In the genomic region with DNA sequence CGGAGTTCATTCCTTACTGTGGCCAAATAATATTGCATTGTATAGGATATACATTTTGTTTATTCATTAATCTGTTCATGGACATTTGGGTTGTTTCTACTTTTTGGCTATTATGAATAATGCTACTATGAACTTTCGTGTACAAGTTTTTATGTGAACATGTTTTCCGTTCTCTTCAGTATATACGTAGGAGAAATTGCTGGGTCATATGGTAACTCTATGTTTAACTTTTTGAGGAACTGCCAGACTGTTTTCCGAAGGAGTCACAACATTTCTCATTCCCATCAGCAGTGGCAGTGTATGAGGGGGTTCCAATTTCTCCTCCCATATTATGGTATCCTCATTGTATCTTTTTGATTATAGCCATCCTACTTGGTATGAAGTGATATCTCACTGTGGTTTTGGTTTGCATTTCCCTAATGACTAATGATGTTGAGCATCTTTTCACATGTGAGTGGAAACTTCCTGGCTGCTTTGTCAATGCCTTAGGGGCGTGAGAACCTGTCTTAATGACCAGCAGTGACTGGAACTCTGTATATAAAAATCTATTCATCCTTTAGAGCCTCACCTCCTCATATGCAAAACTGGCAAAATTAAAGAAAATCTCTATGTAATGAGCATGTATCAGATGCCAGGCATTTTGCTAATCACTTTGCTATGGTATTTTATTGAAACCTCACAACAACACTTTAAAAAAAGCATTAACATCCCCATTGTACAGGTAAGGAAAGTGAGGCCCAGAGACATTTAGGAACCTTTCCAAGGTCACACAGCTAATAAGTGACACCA, we compare ENCODE assay signal across 8 cellular contexts. TPM values are rescaled to one million over a fixed set of nuclear protein-coding genes. Genes with fewer than 3 reads are reported as not detected.
A peak's percentile ranks its signal among the peaks of the same experiment; 100 is the strongest.
DNase-seq lines count a peak whose midpoint lies in the region; ATAC-seq, FAIRE-seq and TF ChIP-seq lines count a peak whose summit lies in the region.

No MANE protein-coding gene starts in this region.

- TF ChIP-seq CTCF in PC-3 (conservative IDR thresholded peaks at IDR 0.05; ENCODE audit: low read depth, low read length), result no peak
- no peak for TF ChIP-seq CTCF in A673 (conservative IDR thresholded peaks at IDR 0.05; ENCODE audit: low read depth, low read length)

- intact Hi-C loops in PC-3 (cut with micrococcal nuclease) (no loop called here), A673 (cut with micrococcal nuclease; ENCODE audit: unreplicated experiment) (no loop called here)

- no TSS peak for BruUV-seq in PC-3 (replicated peaks; lab: Mats Ljungman, UMichigan)
- BruUV-seq in A673 (replicated peaks; lab: Mats Ljungman, UMichigan), result no TSS peak

- H3K9me3 ChIP-seq in PC-3 (ENCODE audit: low read length) (no peaks in the 10 kb centered on the region), small intestine (ENCODE audit: control insufficient read depth, low read depth) (no peaks in the 10 kb centered on the region), A673 (ENCODE audit: low read depth, low read length, poor library complexity, severe bottlenecking) (no peaks in the 10 kb centered on the region)

- H3K27ac ChIP-seq in PC-3 (ENCODE audit: low read length) (peak overlapping the region; percentile 96), small intestine (ENCODE audit: low read depth in 1 of 2, low read length in 1 of 2) (peak overlapping the region in 1 of 2 donors; percentile 14), A673 (ENCODE audit: low read depth, low read length, poor library complexity, severe bottlenecking) (no peak overlapping the region)

- H3K9me2 ChIP-seq in PC-3 (replicated peaks; ENCODE audit: low read length), result no peaks in the 10 kb centered on the region

- CTCF ChIA-PET in PC-3 (lab: Charles Lee) (no interaction called here), A673 (lab: Charles Lee) (no interaction called here)

- no peaks in the 10 kb centered on the region for H3F3A ChIP-seq in PC-3 (ENCODE audit: low read length, unreplicated experiment)

- no peaks in the 10 kb centered on the region for H3K79me2 ChIP-seq in PC-3 (ENCODE audit: low read length)

- no peaks in the 10 kb centered on the region for H3K27me3 ChIP-seq in PC-3 (ENCODE audit: low read length)
- H3K27me3 ChIP-seq in small intestine (ENCODE audit: control insufficient read depth in 2 of 2, insufficient read depth in 2 of 2, low read length in 2 of 2), result no peaks in the 10 kb centered on the region
- H3K27me3 ChIP-seq in A673 (replicated peaks; ENCODE audit: insufficient read depth, low read depth, low read length, poor library complexity), result peaks cover 6% of the 10 kb centered on the region

- H3K4me3 ChIP-seq in PC-3 (ENCODE audit: low read length) (no peak overlapping the region), small intestine (ENCODE audit: low read depth in 1 of 2, low read length in 2 of 2) (no peak overlapping the region), A673 (ENCODE audit: low read depth, low read length, poor library complexity, severe bottlenecking) (no peak overlapping the region)

- no peak for FAIRE-seq in small intestine (lab: Jason Lieb, UNC)

- peak overlapping the region; percentile 60 for H3K4me2 ChIP-seq in PC-3 (ENCODE audit: low read length)

- POLR2A ChIA-PET in PC-3 (lab: Charles Lee; ENCODE audit: unreplicated experiment) (no interaction called here), A673 (lab: Charles Lee; ENCODE audit: low non-redundant PET) (no interaction called here)

- ATAC-seq in activated CD4-positive, CD25-positive, alpha-beta regulatory T cell treated with anti-CD3 and anti-CD28 coated beads, Interleukin-2, amount 50 U/mL, for 24 hours, result peak; percentile 63
- ATAC-seq in PC-3, result peak; percentile 29; the same call in 1 of the 2 replicates

- 0 out of 2 replicates have a peak overlapping the region, but pooled peaks have one; percentile 22 for H2AFZ ChIP-seq in PC-3 (ENCODE audit: low read length)

- 73 to 79% (median 74%) methylated on average over 6 of the region's 6 CpGs for WGBS in small intestine, 3 donors

- peak overlapping the region; percentile 77 for H3K9ac ChIP-seq in PC-3 (ENCODE audit: low read length)

- H3K4me1 ChIP-seq in PC-3 (ENCODE audit: insufficient read depth, low read length) (peaks cover 71% of the 10 kb centered on the region), small intestine (ENCODE audit: control insufficient read depth in 2 of 2, insufficient read depth in 1 of 2, low read depth in 1 of 2, low read length in 1 of 2) (no peaks in the 10 kb centered on the region), A673 (ENCODE audit: insufficient read depth, low read length, poor library complexity, severe bottlenecking) (no peaks in the 10 kb centered on the region)

- no peaks in the 10 kb centered on the region for H3K36me3 ChIP-seq in PC-3 (ENCODE audit: low read depth, low read length)
- no peaks in the 10 kb centered on the region for H3K36me3 ChIP-seq in small intestine (ENCODE audit: control insufficient read depth in 2 of 2, insufficient read depth in 2 of 2, low read length in 2 of 2)
- H3K36me3 ChIP-seq in A673 (ENCODE audit: insufficient read depth, low read length, poor library complexity, severe bottlenecking), result no peaks in the 10 kb centered on the region

- H4K20me1 ChIP-seq in PC-3 (ENCODE audit: low read length), result no peaks in the 10 kb centered on the region

- DNase-seq in activated CD4-positive, CD25-positive, alpha-beta regulatory T cell treated with anti-CD3 and anti-CD28 coated beads, Interleukin-2, amount 50 U/mL, for 72 hours, result no peak
- peak; percentile 64 for DNase-seq in PC-3
- peak; percentile 34 for DNase-seq in dedifferentiated amniotic fluid mesenchymal stem cell (ENCODE audit: extremely low spot score)
- DNase-seq in small intestine, result peak; percentile 33
- DNase-seq in A673 (ENCODE audit: low spot score), result no peak
- no peak for DNase-seq in NCI-H2196 treated with DMSO at 0.1 percent for 48 hours (lab: John Stamatoyannopoulos, UW; ENCODE audit: unreplicated experiment)
- DNase-seq in HT-29 (ENCODE audit: low spot score), result no peak

RNA-seq across cellular contexts. Expression of a gene that starts 47.8 kb away (rescaled TPM):
- total RNA-seq in PC-3 (2014; rRNA removed) (9.5 and 13.2 TPM in 2 replicates), A673 (2021) (3.5 and 6.1 TPM in 2 replicates)
- polyA plus RNA-seq in small intestine, result 1 to 10 TPM; 3.8 to 9.8 (median 3.8) TPM
- total RNA-seq in HT-29 (2014; rRNA removed; shearing (Covaris generic)), result 4.7 and 4.9 TPM in 2 replicates

Comparison
In these comparisons a context has a peak if more than half of its experiments do, and no peak if none do; other contexts are left out.
1. DNase-seq: peak in PC-3 (single experiment), dedifferentiated amniotic fluid mesenchymal stem cell (single experiment) and small intestine (single experiment); none in activated CD4-positive, CD25-positive, alpha-beta regulatory T cell treated with anti-CD3 and anti-CD28 coated beads, Interleukin-2, amount 50 U/mL, for 72 hours (single experiment), A673 (single experiment), NCI-H2196 treated with DMSO at 0.1 percent for 48 hours (single experiment) and HT-29 (single experiment).